ENCODE assay signal across 8 cellular contexts in genomic region chr11:125433454-125434121, GRCh38.
A peak's percentile ranks its signal among the peaks of the same experiment; 100 is the strongest.
DNase-seq lines count a peak whose midpoint lies in the region; ATAC-seq and TF ChIP-seq lines count a peak whose summit lies in the region.

No MANE protein-coding gene starts in this region.

- no peaks in the 10 kb centered on the region for H3K36me3 ChIP-seq in RWPE2 (ENCODE audit: low read depth)

- peak; percentile 10 for DNase-seq in stimulated activated CD4-positive, alpha-beta T cell treated with anti-CD3 and anti-CD28 coated beads, Interleukin-1b, Interleukin-23, amount 100 ng/mL, for 48 hours
- no peak for DNase-seq in stimulated activated CD4-positive, alpha-beta T cell treated with anti-CD3 and anti-CD28 coated beads, Interleukin-12 subunit alpha, Interleukin-12 subunit beta, amount 100 ng/mL, for 4 hours
- DNase-seq in RWPE2 (ENCODE audit: low spot score) = no peak
- peak; percentile 14 to 18 for DNase-seq in erythroblast (lab: John Stamatoyannopoulos, UW)
- peak; percentile 82 for DNase-seq in midbrain (lab: John Stamatoyannopoulos, UW)
- no peak for DNase-seq in NCI-H2107 treated with DMSO at 0.1 percent for 48 hours (lab: John Stamatoyannopoulos, UW; ENCODE audit: unreplicated experiment)
- no peak for DNase-seq in GF-D8 (lab: John Stamatoyannopoulos, UW)

- no peaks in the 10 kb centered on the region for H3K9me3 ChIP-seq in RWPE2 (ENCODE audit: severe bottlenecking)

- no peaks in the 10 kb centered on the region for H3K27me3 ChIP-seq in RWPE2 (ENCODE audit: insufficient read depth, poor library complexity, severe bottlenecking)

- no peak for TF ChIP-seq POLR2A in erythroblast (IDR thresholded peaks at IDR 0.05; ENCODE audit: low read length)

- TF ChIP-seq CTCF in RWPE2 (IDR thresholded peaks at IDR 0.05; ENCODE audit: poor library complexity, severe bottlenecking) = peak; percentile 38

- no peak overlapping the region for H3K27ac ChIP-seq in RWPE2 (ENCODE audit: poor library complexity, severe bottlenecking)

- no peak overlapping the region for H3K4me3 ChIP-seq in RWPE2 (ENCODE audit: severe bottlenecking)

- no peaks in the 10 kb centered on the region for H3K4me1 ChIP-seq in RWPE2 (ENCODE audit: insufficient read depth, poor library complexity, severe bottlenecking)

- ATAC-seq in HG03103 (IDR thresholded peaks at IDR 0.05; ENCODE audit: low read depth, unreplicated experiment) = peak; percentile 75
- ATAC-seq in RWPE2 (ENCODE audit: low read depth) = peak; percentile 77

Comparison
In these comparisons a context has a peak if more than half of its experiments do, and no peak if none do; other contexts are left out.
1. DNase-seq: peak in stimulated activated CD4-positive, alpha-beta T cell treated with anti-CD3 and anti-CD28 coated beads, Interleukin-1b, Interleukin-23, amount 100 ng/mL, for 48 hours (single experiment), erythroblast (2 of 2) and midbrain (single experiment); none in stimulated activated CD4-positive, alpha-beta T cell treated with anti-CD3 and anti-CD28 coated beads, Interleukin-12 subunit alpha, Interleukin-12 subunit beta, amount 100 ng/mL, for 4 hours (single experiment), RWPE2 (single experiment), NCI-H2107 treated with DMSO at 0.1 percent for 48 hours (single experiment) and GF-D8 (single experiment).